Comparison of ENCODE assay signal across 20 cellular contexts in the genomic region with DNA sequence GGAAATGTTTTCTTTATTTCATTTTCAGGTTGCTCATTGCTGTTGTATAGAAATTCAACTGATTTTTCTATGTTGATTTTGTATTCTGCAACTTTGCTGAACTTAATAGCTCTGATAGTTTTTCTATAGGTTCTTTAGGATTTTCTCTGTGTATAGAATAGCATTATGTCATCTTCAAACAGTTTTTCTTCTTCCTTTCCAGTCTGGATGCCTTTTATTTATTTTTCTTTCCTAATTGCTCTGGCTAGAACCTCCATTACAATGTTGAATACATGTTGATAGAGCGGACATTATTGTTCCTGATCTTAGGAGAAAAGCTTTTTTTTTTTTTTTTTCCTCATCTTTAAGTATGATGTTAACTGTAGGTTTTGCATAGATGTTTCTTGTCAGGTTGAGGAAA. TPM values are rescaled to one million over a fixed set of nuclear protein-coding genes. Genes with fewer than 3 reads are reported as not detected.
DNase-seq lines count a peak whose midpoint lies in the region; ATAC-seq and TF ChIP-seq lines count a peak whose summit lies in the region.
"Had no signal": no experiment of that assay in that cellular context is flagged by ENCODE, and none has a peak within 500 bp of the region (broad histone marks: within the 10 kb centered on the region; RNA-seq: fewer than 3 reads in every experiment).

No MANE protein-coding gene starts in this region.

- intact Hi-C loops in natural killer cell (cut with micrococcal nuclease), result no loop called here
- intact Hi-C loops in activated B cell treated with CpG ODN at 0.5 μM for 24 hours (cut with micrococcal nuclease), result no loop called here
- intact Hi-C loops in lower leg skin (cut with DNase I; ENCODE audit: low total_unique reads), result no loop called here
- intact Hi-C loops in head of caudate nucleus (cut with DNase I), result no loop called here

- peak overlapping the region in 1 of 2 donors; percentile 80 for H3K27ac Mint-ChIP-seq in natural killer cell
- peak overlapping the region in 1 of 2 donors; percentile 16 for H3K27ac Mint-ChIP-seq in natural killer cell treated with Interleukin-12 subunit alpha and Interleukin-12 subunit beta and Interleukin-15 and Interleukin-18, amount 100 ng/mL, for 72 hours
- H3K27ac Mint-ChIP-seq in activated B cell treated with CpG ODN at 0.5 μM for 24 hours, result peak overlapping the region; percentile 50
- peak overlapping the region; percentile 21 to 75 (median 66) for H3K27ac Mint-ChIP-seq in immature natural killer cell

- ATAC-seq in natural killer cell (no peak), activated B cell treated with CpG ODN at 0.5 μM for 24 hours (ENCODE audit: low read depth) (no peak)
- no peak for ATAC-seq in natural killer cell treated with Interleukin-12 subunit alpha and Interleukin-12 subunit beta and Interleukin-15 and Interleukin-18, amount 100 ng/mL, for 72 hours
- ATAC-seq: CD8-positive, alpha-beta T cell had no signal

- H3K27me3 Mint-ChIP-seq in natural killer cell (ENCODE audit: low read depth in 2 of 2) (no peaks in the 10 kb centered on the region), activated B cell treated with CpG ODN at 0.5 μM for 24 hours (no peaks in the 10 kb centered on the region), immature natural killer cell (ENCODE audit: low read depth in 3 of 3) (peaks cover 0 to 3% (median 0%) of the 10 kb centered on the region in 3 donors)
- no peaks in the 10 kb centered on the region for H3K27me3 Mint-ChIP-seq in natural killer cell treated with Interleukin-12 subunit alpha and Interleukin-12 subunit beta and Interleukin-15 and Interleukin-18, amount 100 ng/mL, for 72 hours

- CTCF ChIA-PET in activated B cell treated with CpG ODN at 0.5 μM for 24 hours (lab: Charles Lee), result no interaction called here

- H3K9me3 Mint-ChIP-seq in natural killer cell (no peaks in the 10 kb centered on the region), activated B cell treated with CpG ODN at 0.5 μM for 24 hours (no peaks in the 10 kb centered on the region), immature natural killer cell (no peaks in the 10 kb centered on the region)
- no peaks in the 10 kb centered on the region for H3K9me3 Mint-ChIP-seq in natural killer cell treated with Interleukin-12 subunit alpha and Interleukin-12 subunit beta and Interleukin-15 and Interleukin-18, amount 100 ng/mL, for 72 hours
- H3K9me3 Mint-ChIP-seq: CD8-positive, alpha-beta T cell had no signal

- H3K4me1 Mint-ChIP-seq in natural killer cell (peaks cover 79 to 82% of the 10 kb centered on the region in 2 donors), activated B cell treated with CpG ODN at 0.5 μM for 24 hours (peaks cover 69% of the 10 kb centered on the region), immature natural killer cell (peaks cover 85 to 89% of the 10 kb centered on the region in 2 donors)
- H3K4me1 Mint-ChIP-seq in natural killer cell treated with Interleukin-12 subunit alpha and Interleukin-12 subunit beta and Interleukin-15 and Interleukin-18, amount 100 ng/mL, for 72 hours (ENCODE audit: low read depth in 2 of 2), result peaks cover 56 to 70% of the 10 kb centered on the region in 2 donors

- H3K4me3 Mint-ChIP-seq in natural killer cell (peak overlapping the region; percentile 35), activated B cell treated with CpG ODN at 0.5 μM for 24 hours (peak overlapping the region; percentile 28), immature natural killer cell (peak overlapping the region in 3 of 5 donors; percentile 8 to 38 (median 23))
- H3K4me3 Mint-ChIP-seq in natural killer cell treated with Interleukin-12 subunit alpha and Interleukin-12 subunit beta and Interleukin-15 and Interleukin-18, amount 100 ng/mL, for 72 hours, result no peak overlapping the region
- H3K4me3 Mint-ChIP-seq: CD8-positive, alpha-beta T cell had no signal

- POLR2A ChIA-PET in activated B cell treated with CpG ODN at 0.5 μM for 24 hours (lab: Charles Lee), result interaction anchor here (0.5 kb wide), 1 partner anchor 96 kb away, joined by 4 read pairs; no protein-coding TSS in a partner anchor

- DNase-seq in natural killer cell (no peak), activated B cell treated with CpG ODN at 0.5 μM for 24 hours (no peak), immature natural killer cell (no peak), lower leg skin (ENCODE audit: low spot score in 2 of 2) (no peak), head of caudate nucleus (no peak), NCI-H748 treated with DMSO at 0.1 percent for 48 hours (lab: John Stamatoyannopoulos, UW) (no peak)
- DNase-seq in natural killer cell treated with Interleukin-12 subunit alpha and Interleukin-12 subunit beta and Interleukin-15 and Interleukin-18, amount 100 ng/mL, for 72 hours (ENCODE audit: low spot score), result no peak
- DNase-seq: Calu3; CD8-positive, alpha-beta T cell; DMS153; GOT3; HCEC 1CT; KG1; NCI-H1092 treated with DMSO at 0.1 percent for 48 hours; NCI-H2029 treated with DMSO at 0.1 percent for 48 hours; NCI-H226; NCI-H524 treated with DMSO at 0.1 percent for 48 hours; Peyer's patch; SJCRH30 had no signal

- TF ChIP-seq CTCF in natural killer cell (IDR thresholded peaks at IDR 0.05) (no peak), activated B cell treated with CpG ODN at 0.5 μM for 24 hours (IDR thresholded peaks at IDR 0.05) (no peak), lower leg skin (IDR thresholded peaks at IDR 0.05) (no peak)

- no peaks in the 10 kb centered on the region for H3K36me3 Mint-ChIP-seq in natural killer cell
- H3K36me3 Mint-ChIP-seq in natural killer cell treated with Interleukin-12 subunit alpha and Interleukin-12 subunit beta and Interleukin-15 and Interleukin-18, amount 100 ng/mL, for 72 hours, result no peaks in the 10 kb centered on the region
- peaks cover 10% of the 10 kb centered on the region for H3K36me3 Mint-ChIP-seq in activated B cell treated with CpG ODN at 0.5 μM for 24 hours (ENCODE audit: low read depth)
- no peaks in the 10 kb centered on the region for H3K36me3 Mint-ChIP-seq in immature natural killer cell

- no peak overlapping the region for H3K4me3 ChIP-seq in lower leg skin (ENCODE audit: low read depth, poor library complexity, severe bottlenecking)
- H3K4me3 ChIP-seq: BLaER1, Peyer's patch, SJCRH30 had no signal

- 90 to 98% methylated on average over 1 of the region's 1 CpG for WGBS in lower leg skin, 2 donors

- no peak for TF ChIP-seq POLR2A in lower leg skin (IDR thresholded peaks at IDR 0.05)

RNA-seq across cellular contexts. Expression of a gene that starts 39.2 kb away (rescaled TPM):
- 10 to 100 TPM; 44.7 to 45.7 (median 45.4) TPM for total RNA-seq in natural killer cell
- 10 to 100 TPM; 26.1 to 26.9 TPM for total RNA-seq in natural killer cell treated with Interleukin-12 subunit alpha and Interleukin-12 subunit beta and Interleukin-15 and Interleukin-18, amount 100 ng/mL, for 72 hours
- 22.6 and 27.1 TPM in 2 replicates for total RNA-seq in activated B cell treated with CpG ODN at 0.5 μM for 24 hours
- polyA plus RNA-seq in immature natural killer cell, result 10 to 100 TPM; 14.1 to 38.6 (median 27.6) TPM
- total RNA-seq in lower leg skin, result 10 to 100 TPM; 14.0 to 19.5 (median 15.8) TPM
